In genomic region chr15:69979783-69980182, GRCh38 we compare ENCODE assay signal across 10 cellular contexts.
DNase-seq lines count a peak whose midpoint lies in the region; ATAC-seq, FAIRE-seq and TF ChIP-seq lines count a peak whose summit lies in the region.
"Had no signal": no experiment of that assay in that cellular context is flagged by ENCODE, and none has a peak within 500 bp of the region (broad histone marks: within the 10 kb centered on the region; RNA-seq: fewer than 3 reads in every experiment).

No MANE protein-coding gene starts in this region.

- peak; percentile 94 for FAIRE-seq in GM18507 (lab: Jason Lieb, UNC)

- TF ChIP-seq CTCF in GM20000 (IDR thresholded peaks at IDR 0.05; ENCODE audit: extremely low read depth, missing control alignments) = no peak

- DNase-seq in GM18507 (ENCODE audit: extremely low spot score, insufficient read length, low read depth) (peak; percentile 73), GM20000 (ENCODE audit: low spot score) (peak; percentile 74), cortex of kidney (lab: John Stamatoyannopoulos, UW) (no peak), OCI-M1 (lab: John Stamatoyannopoulos, UW) (no peak), NCI-H146 treated with DMSO at 0.1 percent for 48 hours (lab: John Stamatoyannopoulos, UW; ENCODE audit: unreplicated experiment) (no peak), NCI-H1105 (lab: John Stamatoyannopoulos, UW) (no peak)
- DNase-seq: dorsolateral prefrontal cortex, NCI-H2227 treated with DMSO at 0.1 percent for 48 hours had no signal

- TF ChIP-seq POLR2A in Raji (IDR thresholded peaks at IDR 0.05; ENCODE audit: insufficient read depth, low read depth, low read length) = peak; percentile 40; the same call in 1 of the 2 replicates

- ATAC-seq in HG03060 (IDR thresholded peaks at IDR 0.05; ENCODE audit: low read depth, unreplicated experiment) = peak; percentile 75

Comparison
In these comparisons a context has a peak if more than half of its experiments do, and no peak if none do; other contexts are left out.
1. DNase-seq: peak in GM18507 (single experiment) and GM20000 (single experiment); none in cortex of kidney (single experiment), OCI-M1 (single experiment), NCI-H146 treated with DMSO at 0.1 percent for 48 hours (single experiment) and NCI-H1105 (single experiment).